Comparison of ENCODE assay signal across 17 cellular contexts in genomic region chr13:112071902-112072530, GRCh38. TPM values are rescaled to one million over a fixed set of nuclear protein-coding genes. Genes with fewer than 3 reads are reported as not detected.
A peak's percentile ranks its signal among the peaks of the same experiment; 100 is the strongest.
DNase-seq lines count a peak whose midpoint lies in the region; TF ChIP-seq lines count a peak whose summit lies in the region.
"Had no signal": no experiment of that assay in that cellular context is flagged by ENCODE, and none has a peak within 500 bp of the region (broad histone marks: within the 10 kb centered on the region; RNA-seq: fewer than 3 reads in every experiment).

No MANE protein-coding gene starts in this region.

- dilution Hi-C loops in mammary epithelial cell (cut with HindIII; ENCODE audit: low sequenced_read_pairs), result no loop called here

- no peak overlapping the region for H3K9ac ChIP-seq in mammary epithelial cell (ENCODE audit: insufficient read depth, low read length)

- H3K79me2 ChIP-seq in mammary epithelial cell (ENCODE audit: insufficient read depth, low read length), result no peaks in the 10 kb centered on the region

- in situ Hi-C loops in mammary epithelial cell (cut with MboI; ENCODE audit: low sequenced_read_pairs in 2 of 2) (no loop called here), GM13976 (cut with MboI; ENCODE audit: low sequenced_read_pairs, unreplicated experiment) (no loop called here)

- H3K36me3 ChIP-seq in breast epithelium (no peaks in the 10 kb centered on the region), mammary epithelial cell (ENCODE audit: insufficient read depth, low read length) (no peaks in the 10 kb centered on the region), testis (ENCODE audit: low read depth, missing control alignments) (no peaks in the 10 kb centered on the region)
- H3K36me3 ChIP-seq in CD8-positive, alpha-beta memory T cell (ENCODE audit: insufficient read depth, low read length), result no peaks in the 10 kb centered on the region
- H3K36me3 ChIP-seq: gastrocnemius medialis had no signal

- POLR2A ChIA-PET in CD8-positive, alpha-beta memory T cell (lab: Charles Lee), result no interaction called here
- POLR2A ChIA-PET in MCF 10A (lab: Yijun Ruan, JAX), result no interaction called here

- H3K36me3 Mint-ChIP-seq in activated naive CD8-positive, alpha-beta T cell, result peaks cover 8% of the 10 kb centered on the region
- peaks cover 0 to 4% (median 2%) of the 10 kb centered on the region in 3 donors for H3K36me3 Mint-ChIP-seq in CD8-positive, alpha-beta memory T cell
- peaks cover 6% of the 10 kb centered on the region for H3K36me3 Mint-ChIP-seq in MCF 10A (ENCODE audit: insufficient read depth, unreplicated experiment)

- no peak for TF ChIP-seq CTCF in breast epithelium (IDR thresholded peaks at IDR 0.05)
- TF ChIP-seq CTCF in mammary epithelial cell (conservative IDR thresholded peaks at IDR 0.05 in 1 of 2, IDR thresholded peaks at IDR 0.05 in 1 of 2; ENCODE audit: extremely low read depth in 1 of 2, insufficient read depth in 1 of 2, low read depth in 1 of 2, low read length in 2 of 2), result no peak
- TF ChIP-seq CTCF in testis (IDR thresholded peaks at IDR 0.05), result no peak
- no peak for TF ChIP-seq CTCF in GM13976 (IDR thresholded peaks at IDR 0.05; ENCODE audit: borderline replicate concordance, control extremely low read depth, extremely low read depth, insufficient read depth, missing control alignments)
- no peak for TF ChIP-seq CTCF in MCF 10A (IDR thresholded peaks at IDR 0.05; ENCODE audit: unreplicated experiment)

- H3K9me3 Mint-ChIP-seq in activated naive CD8-positive, alpha-beta T cell (ENCODE audit: low read depth), result peaks cover 12% of the 10 kb centered on the region
- peaks cover 6 to 42% (median 20%) of the 10 kb centered on the region in 5 donors for H3K9me3 Mint-ChIP-seq in CD8-positive, alpha-beta memory T cell
- no peaks in the 10 kb centered on the region for H3K9me3 Mint-ChIP-seq in MCF 10A (ENCODE audit: unreplicated experiment)

- H3K27ac ChIP-seq in breast epithelium (no peak overlapping the region), mammary epithelial cell (ENCODE audit: insufficient read depth, low read depth, low read length) (no peak overlapping the region), testis (peak overlapping the region; percentile 21 to 41)
- no peak overlapping the region for H3K27ac ChIP-seq in CD8-positive, alpha-beta memory T cell (ENCODE audit: low read depth, low read length)
- H3K27ac ChIP-seq: body of pancreas, gastrocnemius medialis had no signal

- peaks cover 12% of the 10 kb centered on the region for H3K4me1 Mint-ChIP-seq in activated naive CD8-positive, alpha-beta T cell (ENCODE audit: low read depth)
- peaks cover 1 to 15% (median 5%) of the 10 kb centered on the region in 3 donors for H3K4me1 Mint-ChIP-seq in CD8-positive, alpha-beta memory T cell
- H3K4me1 Mint-ChIP-seq in MCF 10A (ENCODE audit: insufficient read depth, unreplicated experiment), result no peaks in the 10 kb centered on the region

- no peak for TF ChIP-seq POLR2A in breast epithelium (IDR thresholded peaks at IDR 0.05)
- no peak for TF ChIP-seq POLR2A in testis (IDR thresholded peaks at IDR 0.05)

- no peak overlapping the region for H2AFZ ChIP-seq in mammary epithelial cell (ENCODE audit: low read depth, low read length)

- H3K27me3 ChIP-seq in breast epithelium (peaks cover 5 to 83% of the 10 kb centered on the region in 2 donors), mammary epithelial cell (ENCODE audit: insufficient read depth, low read length) (peaks cover 52% of the 10 kb centered on the region), testis (peaks cover 7% of the 10 kb centered on the region)
- H3K27me3 ChIP-seq in CD8-positive, alpha-beta memory T cell (ENCODE audit: insufficient read depth, low read length, poor library complexity, severe bottlenecking), result peaks cover 42% of the 10 kb centered on the region

- H3K4me1 ChIP-seq in breast epithelium (peaks cover 0 to 4% of the 10 kb centered on the region in 2 donors), mammary epithelial cell (ENCODE audit: insufficient read depth, low read length) (no peaks in the 10 kb centered on the region), testis (no peaks in the 10 kb centered on the region)
- no peaks in the 10 kb centered on the region for H3K4me1 ChIP-seq in CD8-positive, alpha-beta memory T cell (ENCODE audit: insufficient read depth, low read length)

- intact Hi-C loops in breast epithelium (cut with DNase I; ENCODE audit: low total_unique reads) (no loop called here), mammary epithelial cell (cut with micrococcal nuclease) (no loop called here), testis (cut with DNase I; ENCODE audit: low total_unique reads) (no loop called here), MCF 10A (cut with micrococcal nuclease) (no loop called here)

- H3K27ac Mint-ChIP-seq in activated naive CD8-positive, alpha-beta T cell, result no peak overlapping the region
- peak overlapping the region in 1 of 8 donors; percentile 2 for H3K27ac Mint-ChIP-seq in CD8-positive, alpha-beta memory T cell
- no peak overlapping the region for H3K27ac Mint-ChIP-seq in MCF 10A (ENCODE audit: low read depth, unreplicated experiment)

- H3K4me3 ChIP-seq in breast epithelium, result peak overlapping the region in 2 of 3 donors; percentile 22 to 47
- no peak overlapping the region for H3K4me3 ChIP-seq in mammary epithelial cell (replicated peaks in 1 of 3; ENCODE audit: insufficient read depth in 1 of 3, low read depth in 2 of 3, low read length in 3 of 3)
- peak overlapping the region; percentile 58 for H3K4me3 ChIP-seq in iPS-18c (ENCODE audit: insufficient read depth, low read depth, low read length)
- H3K4me3 ChIP-seq in testis, result peak overlapping the region; percentile 26 to 56
- H3K4me3 ChIP-seq in CD8-positive, alpha-beta memory T cell (ENCODE audit: low read length), result no peak overlapping the region
- H3K4me3 ChIP-seq: body of pancreas had no signal

- no peaks in the 10 kb centered on the region for H4K20me1 ChIP-seq in mammary epithelial cell (ENCODE audit: insufficient read depth, low read length)

- no peak overlapping the region for H3K4me2 ChIP-seq in mammary epithelial cell (ENCODE audit: insufficient read depth, low read depth, low read length)

- peaks cover 54% of the 10 kb centered on the region for H3K27me3 Mint-ChIP-seq in activated naive CD8-positive, alpha-beta T cell
- peaks cover 57 to 66% of the 10 kb centered on the region in 2 donors for H3K27me3 Mint-ChIP-seq in CD8-positive, alpha-beta memory T cell
- no peaks in the 10 kb centered on the region for H3K27me3 Mint-ChIP-seq in MCF 10A (ENCODE audit: insufficient read depth, unreplicated experiment)

- H3K9me3 ChIP-seq in breast epithelium (no peaks in the 10 kb centered on the region), mammary epithelial cell (replicated peaks; ENCODE audit: insufficient read depth, low read length) (peaks cover 4% of the 10 kb centered on the region), iPS-18c (ENCODE audit: control insufficient read depth, insufficient read depth, low read length) (peaks cover 2% of the 10 kb centered on the region), testis (no peaks in the 10 kb centered on the region)
- H3K9me3 ChIP-seq in CD8-positive, alpha-beta memory T cell (ENCODE audit: low read length), result no peaks in the 10 kb centered on the region
- H3K9me3 ChIP-seq: body of pancreas, gastrocnemius medialis had no signal

- DNase-seq in breast epithelium (ENCODE audit: low spot score in 2 of 2) (no peak), mammary epithelial cell (no peak), testis (no peak), GM13976 (ENCODE audit: low spot score) (no peak), MCF 10A (ENCODE audit: unreplicated experiment) (no peak)
- DNase-seq in CD8-positive, alpha-beta memory T cell, result no peak
- DNase-seq: body of pancreas; gastrocnemius medialis; GDM1; NCI-H2029 treated with DMSO at 0.1 percent for 48 hours; stimulated activated CD4-positive, alpha-beta T cell treated with anti-CD3 and anti-CD28 coated beads, Interleukin-4, amount 100 ng/mL, for 4 hours; stimulated activated naive CD4-positive, alpha-beta T cell had no signal

- CTCF ChIA-PET in mammary epithelial cell (lab: Charles Lee; ENCODE audit: low non-redundant PET), result no interaction called here
- CTCF ChIA-PET in CD8-positive, alpha-beta memory T cell (lab: Charles Lee), result no interaction called here
- CTCF ChIA-PET in MCF 10A (lab: Yijun Ruan, JAX), result no interaction called here

- peak overlapping the region; percentile 28 for H3K4me3 Mint-ChIP-seq in activated naive CD8-positive, alpha-beta T cell
- H3K4me3 Mint-ChIP-seq in CD8-positive, alpha-beta memory T cell, result peak overlapping the region in 1 of 7 donors; percentile 51
- H3K4me3 Mint-ChIP-seq in MCF 10A (ENCODE audit: unreplicated experiment), result no peak overlapping the region

- WGBS in mammary epithelial cell (ENCODE audit: low coverage, missing lambda C conversion rate), result 20% methylated on average over 17 of the region's 52 CpGs
- 5 to 12% methylated on average over 26 to 44 of the region's 52 CpGs for WGBS in testis, 2 donors

- BruUV-seq in mammary epithelial cell (replicated peaks; lab: Mats Ljungman, UMichigan), result no TSS peak
- BruUV-seq in MCF 10A (replicated peaks; lab: Mats Ljungman, UMichigan), result no TSS peak

RNA-seq across cellular contexts. Expression of gene SOX1, which starts 5.1 kb away (rescaled TPM):
- not detected for total RNA-seq in breast epithelium
- total RNA-seq in mammary epithelial cell, result not detected
- not detected for polyA plus RNA-seq in mammary epithelial cell
- polyA minus RNA-seq in mammary epithelial cell, result not detected
- 1 to 10 TPM; 4.6 TPM for total RNA-seq in testis
- polyA plus RNA-seq in testis (ENCODE audit: insufficient read depth, low read depth, low replicate concordance), result 1.7 TPM
- total RNA-seq in CD8-positive, alpha-beta memory T cell, result not detected
- polyA plus RNA-seq in CD8-positive, alpha-beta memory T cell, result not detected
- total RNA-seq in MCF 10A (2022), result not detected in 2 replicates
- total RNA-seq: body of pancreas, gastrocnemius medialis, kidney epithelial cell, LHCN-M2 had no signal
- polyA plus RNA-seq: BJ had no signal

Comparison
In these comparisons a context has a peak if more than half of its experiments do, and no peak if none do; other contexts are left out.
1. H3K4me3 ChIP-seq: peak in breast epithelium (2 of 3), iPS-18c (single experiment) and testis (2 of 2); none in mammary epithelial cell (0 of 3) and CD8-positive, alpha-beta memory T cell (single experiment).
2. H3K27ac ChIP-seq: peak in testis (2 of 2); none in breast epithelium (0 of 2), mammary epithelial cell (single experiment) and CD8-positive, alpha-beta memory T cell (single experiment).